Comparison of ENCODE assay signal across 7 cellular contexts in genomic region chr16:70523621-70524405, GRCh38.
DNase-seq lines count a peak whose midpoint lies in the region; ATAC-seq and TF ChIP-seq lines count a peak whose summit lies in the region.

Gene SF3B3 (plus strand): TSS chr16:70523816. CDS start chr16:70526657, 2,841 bp downstream.

- DNase-seq in NCI-H345 (lab: John Stamatoyannopoulos, UW), result peak; percentile 71
- DNase-seq in stimulated activated CD4-positive, alpha-beta T cell treated with anti-CD3 and anti-CD28 coated beads, Interleukin-1b, Interleukin-23, amount 100 ng/mL, for 48 hours, result peak; percentile 67

- TF ChIP-seq POLR2A in GM18505 (IDR thresholded peaks at IDR 0.05; ENCODE audit: borderline replicate concordance, extremely low read depth, insufficient read depth, insufficient read length), result peak; percentile 87

- peak; percentile 50 for ATAC-seq in GM18505 (IDR thresholded peaks at IDR 0.05; ENCODE audit: unreplicated experiment)
- peak; percentile 48 for ATAC-seq in HG03095 (IDR thresholded peaks at IDR 0.05; ENCODE audit: unreplicated experiment)
- ATAC-seq in activated CD4-positive, CD25-positive, alpha-beta regulatory T cell treated with anti-CD3 and anti-CD28 coated beads, Interleukin-2, amount 50 U/mL, for 24 hours, result peak; percentile 55 to 61

- peak within 1 kb of the TSS; percentile 81 for H3K27ac ChIP-seq in cingulate gyrus (ENCODE audit: low read depth, low read length)
- peak within 1 kb of the TSS; percentile 80 for H3K27ac ChIP-seq in layer of hippocampus (ENCODE audit: low read depth, low read length)

- H3K27me3 ChIP-seq in layer of hippocampus (ENCODE audit: control insufficient read depth, insufficient read depth, low read length), result no peaks in the 10 kb centered on the region

Comparison
In these comparisons a context has a peak if more than half of its experiments do, and no peak if none do; other contexts are left out.
1. Peak in every context shown above with its lines: DNase-seq, ATAC-seq and H3K27ac ChIP-seq.